ENCODE assay signal across 3 cellular contexts in genomic region chr18:49066977-49067556, GRCh38.
TF ChIP-seq lines count a peak whose summit lies in the region.

No MANE protein-coding gene starts in this region.

TF ChIP-seq in HepG2, 621 proteins besides CTCF, POLR2A, EP300 and RAD21:
- TF ChIP-seq HCFC1 (IDR thresholded peaks at IDR 0.05; ENCODE audit: low read depth, low read length) (no peak), PCBP2 (optimal IDR thresholded peaks at IDR 0.05; ENCODE audit: low read depth, low read length, poor library complexity, severe bottlenecking) (peak; percentile 26)

TF ChIP-seq in IMR-90, 13 proteins besides CTCF, POLR2A, EP300 and RAD21:
- TF ChIP-seq, protein P1, sequence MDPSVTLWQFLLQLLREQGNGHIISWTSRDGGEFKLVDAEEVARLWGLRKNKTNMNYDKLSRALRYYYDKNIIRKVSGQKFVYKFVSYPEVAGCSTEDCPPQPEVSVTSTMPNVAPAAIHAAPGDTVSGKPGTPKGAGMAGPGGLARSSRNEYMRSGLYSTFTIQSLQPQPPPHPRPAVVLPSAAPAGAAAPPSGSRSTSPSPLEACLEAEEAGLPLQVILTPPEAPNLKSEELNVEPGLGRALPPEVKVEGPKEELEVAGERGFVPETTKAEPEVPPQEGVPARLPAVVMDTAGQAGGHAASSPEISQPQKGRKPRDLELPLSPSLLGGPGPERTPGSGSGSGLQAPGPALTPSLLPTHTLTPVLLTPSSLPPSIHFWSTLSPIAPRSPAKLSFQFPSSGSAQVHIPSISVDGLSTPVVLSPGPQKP (IDR thresholded peaks at IDR 0.05; ENCODE audit: borderline replicate concordance, low read depth, low read length), result no peak
- TF ChIP-seq RCOR1 (IDR thresholded peaks at IDR 0.05; ENCODE audit: insufficient replicate concordance, low read length) (no peak), MAZ (IDR thresholded peaks at IDR 0.05; ENCODE audit: borderline replicate concordance, low read depth, low read length) (no peak), FOS (IDR thresholded peaks at IDR 0.05; ENCODE audit: low read depth, low read length) (no peak), MAFK (IDR thresholded peaks at IDR 0.05; ENCODE audit: low read depth, low read length) (no peak), RFX5 (IDR thresholded peaks at IDR 0.05; ENCODE audit: low read depth, low read length) (no peak), SMC3 (IDR thresholded peaks at IDR 0.05; ENCODE audit: low read depth, low read length) (no peak), CEBPB (IDR thresholded peaks at IDR 0.05; ENCODE audit: low read depth, low read length) (no peak), BHLHE40 (IDR thresholded peaks at IDR 0.05; ENCODE audit: low read depth, low read length) (no peak), NFE2L2 (IDR thresholded peaks at IDR 0.05; ENCODE audit: low read depth, low read length) (no peak), CHD1 (IDR thresholded peaks at IDR 0.05; ENCODE audit: low read depth, low read length) (no peak), MXI1 (IDR thresholded peaks at IDR 0.05; ENCODE audit: borderline replicate concordance, low read depth, low read length) (no peak)
- TF ChIP-seq, protein P2, sequence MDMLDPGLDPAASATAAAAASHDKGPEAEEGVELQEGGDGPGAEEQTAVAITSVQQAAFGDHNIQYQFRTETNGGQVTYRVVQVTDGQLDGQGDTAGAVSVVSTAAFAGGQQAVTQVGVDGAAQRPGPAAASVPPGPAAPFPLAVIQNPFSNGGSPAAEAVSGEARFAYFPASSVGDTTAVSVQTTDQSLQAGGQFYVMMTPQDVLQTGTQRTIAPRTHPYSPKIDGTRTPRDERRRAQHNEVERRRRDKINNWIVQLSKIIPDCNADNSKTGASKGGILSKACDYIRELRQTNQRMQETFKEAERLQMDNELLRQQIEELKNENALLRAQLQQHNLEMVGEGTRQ (IDR thresholded peaks at IDR 0.05; ENCODE audit: low read depth, low read length), result no peak
TF ChIP-seq in IMR-90: peak in this region for 0.

TF ChIP-seq in endothelial cell of umbilical vein, 7 proteins besides CTCF, POLR2A, EP300 and RAD21:
- TF ChIP-seq, protein P3, sequence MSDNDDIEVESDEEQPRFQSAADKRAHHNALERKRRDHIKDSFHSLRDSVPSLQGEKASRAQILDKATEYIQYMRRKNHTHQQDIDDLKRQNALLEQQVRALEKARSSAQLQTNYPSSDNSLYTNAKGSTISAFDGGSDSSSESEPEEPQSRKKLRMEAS (IDR thresholded peaks at IDR 0.05; ENCODE audit: insufficient read depth, insufficient read length), result no peak
- TF ChIP-seq GATA2 (IDR thresholded peaks at IDR 0.05; ENCODE audit: insufficient read depth, insufficient read length, low read depth, low read length), result no peak
- no peak for TF ChIP-seq MYC (IDR thresholded peaks at IDR 0.05; ENCODE audit: low read depth, low read length)
- no peak for TF ChIP-seq JUN (IDR thresholded peaks at IDR 0.05; ENCODE audit: borderline replicate concordance, insufficient read depth, insufficient read length, low read depth)
- TF ChIP-seq FOS (IDR thresholded peaks at IDR 0.05; ENCODE audit: borderline replicate concordance, insufficient read depth, low read length), result no peak
- no peak for TF ChIP-seq POLR2AphosphoS5 (IDR thresholded peaks at IDR 0.05; ENCODE audit: insufficient read depth, low read depth, low read length)
- TF ChIP-seq EZH2 (IDR thresholded peaks at IDR 0.05; ENCODE audit: borderline replicate concordance, low read depth, low read length, severe bottlenecking), result no peak
